In genomic region chr4:116959045-116959444, GRCh38 we compare ENCODE assay signal across 32 cellular contexts.
DNase-seq lines count a peak whose midpoint lies in the region; ATAC-seq, FAIRE-seq and TF ChIP-seq lines count a peak whose summit lies in the region.
"Had no signal": no experiment of that assay in that cellular context is flagged by ENCODE, and none has a peak within 500 bp of the region (broad histone marks: within the 10 kb centered on the region; RNA-seq: fewer than 3 reads in every experiment).

No MANE protein-coding gene starts in this region.

- H3K9me1 ChIP-seq in IMR-90 (ENCODE audit: insufficient read depth, low read length) (no peaks in the 10 kb centered on the region), K562 (ENCODE audit: control insufficient read depth, insufficient read depth, low read length) (no peaks in the 10 kb centered on the region)

- POLR2A ChIA-PET in HepG2 (lab: Yijun Ruan, JAX) (no interaction called here), IMR-90 (lab: Charles Lee; ENCODE audit: unreplicated experiment) (no interaction called here), K562 (lab: Yijun Ruan, JAX) (no interaction called here)

- no peak overlapping the region for H3K4ac ChIP-seq in IMR-90 (ENCODE audit: low read depth, low read length)

- ATAC-seq in HepG2 (no peak), right lobe of liver (no peak), IMR-90 (ENCODE audit: low read depth) (no peak), K562 (no peak), HG03378 (IDR thresholded peaks at IDR 0.05; ENCODE audit: unreplicated experiment) (no peak), HG02642 (IDR thresholded peaks at IDR 0.05; ENCODE audit: poor library complexity, unreplicated experiment) (no peak)
- ATAC-seq: A549; CD8-positive, alpha-beta T cell had no signal

- H3K4me3 ChIP-seq in HepG2 (replicated peaks in 1 of 3; ENCODE audit: insufficient read depth in 1 of 3, low read depth in 2 of 3, low read length in 3 of 3) (no peak overlapping the region), right lobe of liver (no peak overlapping the region), IMR-90 (ENCODE audit: insufficient read depth, low read depth, low read length) (no peak overlapping the region), K562 (no peak overlapping the region)
- H3K4me3 ChIP-seq: A549; BLaER1; BLaER1 treated with 17β-estradiol and CSF1 and Interleukin-3, amounts not matched to agents 10 nM and 100 nM had no signal

- CTCF ChIA-PET in HepG2 (lab: Yijun Ruan, JAX; ENCODE audit: low intra/inter-chr PET ratio, low total read pairs) = no interaction called here
- CTCF ChIA-PET in IMR-90 (lab: Yijun Ruan, JAX) = no interaction called here
- CTCF ChIA-PET in K562 (lab: Yijun Ruan, JAX; ENCODE audit: low intra/inter-chr PET ratio) = no interaction called here

- no peak for FAIRE-seq in HepG2 (lab: Jason Lieb, UNC)
- FAIRE-seq in K562 (lab: Jason Lieb, UNC) = no peak
- FAIRE-seq: A549, D721Med had no signal

- H3K4me2 ChIP-seq in HepG2 (ENCODE audit: low read depth, low read length) = no peak overlapping the region
- H3K4me2 ChIP-seq in IMR-90 (ENCODE audit: low read depth, low read length) = no peak overlapping the region
- H3K4me2 ChIP-seq in K562 (ENCODE audit: insufficient read depth, low read length) = no peak overlapping the region
- H3K4me2 ChIP-seq: A549; BLaER1; BLaER1 treated with 17β-estradiol and CSF1 and Interleukin-3, amounts not matched to agents 10 nM and 100 nM had no signal

- H3K36me3 ChIP-seq in HepG2 (replicated peaks in 1 of 2; ENCODE audit: control insufficient read depth in 1 of 2, insufficient read depth in 2 of 2, low read length in 2 of 2) = no peaks in the 10 kb centered on the region
- no peaks in the 10 kb centered on the region for H3K36me3 ChIP-seq in right lobe of liver
- H3K36me3 ChIP-seq in IMR-90 (ENCODE audit: control insufficient read depth, insufficient read depth, low read length) = no peaks in the 10 kb centered on the region
- no peaks in the 10 kb centered on the region for H3K36me3 ChIP-seq in K562 (ENCODE audit: control insufficient read depth, insufficient read depth, low read length)
- H3K36me3 ChIP-seq: BE2C; BLaER1; BLaER1 treated with 17β-estradiol and CSF1 and Interleukin-3, amounts not matched to agents 10 nM and 100 nM had no signal

- H3K79me2 ChIP-seq in HepG2 (ENCODE audit: insufficient read depth, low read length) (no peaks in the 10 kb centered on the region), K562 (ENCODE audit: control insufficient read depth, insufficient read depth, low read length) (no peaks in the 10 kb centered on the region)

- no peak overlapping the region for H2AK5ac ChIP-seq in IMR-90 (ENCODE audit: low read depth, low read length)

- in situ Hi-C loops in HepG2 (cut with HindIII; ENCODE audit: extremely low pct_ligation_motif_present, low pct_unique_long_range_greater_than_20kb) (no loop called here), IMR-90 (cut with MboI; ENCODE audit: low sequenced_read_pairs) (no loop called here), K562 (cut with MboI) (no loop called here)

- TF ChIP-seq EP300 in HepG2 (IDR thresholded peaks at IDR 0.05; ENCODE audit: low read depth in 2 of 2, low read length in 2 of 2) (no peak), HepG2 (CRISPR knock-in tag; IDR thresholded peaks at IDR 0.05; ENCODE audit: borderline replicate concordance) (no peak), K562 (IDR thresholded peaks at IDR 0.05; ENCODE audit: low read length) (no peak)

- H3K27ac ChIP-seq in HepG2 (ENCODE audit: extremely low read length, insufficient read depth, low read length) (no peak overlapping the region), right lobe of liver (no peak overlapping the region), IMR-90 (ENCODE audit: insufficient read depth, low read length) (no peak overlapping the region), K562 (ENCODE audit: extremely low read depth, low read depth, low read length) (no peak overlapping the region)
- H3K27ac ChIP-seq: 22Rv1; A549; BLaER1; BLaER1 treated with 17β-estradiol and CSF1 and Interleukin-3, amounts not matched to agents 10 nM and 100 nM; C4-2B had no signal

- DNase-seq in HepG2 (ENCODE audit: low spot score) (no peak), right lobe of liver (no peak), IMR-90 (no peak), K562 (ENCODE audit: extremely low read depth in 1 of 4, low spot score in 3 of 4) (no peak)
- DNase-seq: 8988T; ACHN; AML-193; BE2C; C1 segment of cervical spinal cord; Caco-2; Calu3; CD4-positive, alpha-beta memory T cell; CD4-positive, alpha-beta T cell; CD4-positive, CD25-positive, alpha-beta regulatory T cell; CD8-positive, alpha-beta memory T cell; CD8-positive, alpha-beta T cell; COR-L47; DMS 273 treated with DMSO at 0.1 percent for 48 hours; DMS153; DMS53; DMS79; DMS79 treated with DMSO at 0.1 percent for 48 hours; DND-41; EL had no signal

- no peak overlapping the region for H3K23ac ChIP-seq in IMR-90 (ENCODE audit: low read depth, low read length)

- TF ChIP-seq POLR2A in HepG2 (IDR thresholded peaks at IDR 0.05; ENCODE audit: insufficient read depth in 1 of 2, low read depth in 2 of 2, low read length in 2 of 2) = no peak
- no peak for TF ChIP-seq POLR2A in right lobe of liver (IDR thresholded peaks at IDR 0.05)
- no peak for TF ChIP-seq POLR2A in IMR-90 (IDR thresholded peaks at IDR 0.05; ENCODE audit: low read depth, low read length)
- no peak for TF ChIP-seq POLR2A in K562 (conservative IDR thresholded peaks at IDR 0.05)

- no peak overlapping the region for H2AFZ ChIP-seq in HepG2 (ENCODE audit: low read length)
- no peak overlapping the region for H2AFZ ChIP-seq in IMR-90 (replicated peaks; ENCODE audit: low read length, poor library complexity)
- H2AFZ ChIP-seq in K562 (ENCODE audit: low read depth, low read length) = no peak overlapping the region

- H2AK9ac ChIP-seq in IMR-90 (replicated peaks; ENCODE audit: low read depth, low read length, poor library complexity) = no peak overlapping the region

- intact Hi-C loops in HepG2 (cut with micrococcal nuclease; ENCODE audit: unreplicated experiment) (no loop called here), right lobe of liver (cut with DNase I) (no loop called here), IMR-90 (cut with micrococcal nuclease) (no loop called here), K562 (cut with micrococcal nuclease) (no loop called here)

- H4K8ac ChIP-seq in IMR-90 (ENCODE audit: low read depth in 2 of 2, low read length in 2 of 2) = no peak overlapping the region

- no peak overlapping the region for H4K5ac ChIP-seq in IMR-90 (ENCODE audit: low read depth, low read length)

- H2BK5ac ChIP-seq in IMR-90 (ENCODE audit: low read depth, low read length, poor library complexity, severe bottlenecking) = no peak overlapping the region

- BruUV-seq in HepG2 (replicated peaks; lab: Mats Ljungman, UMichigan) (no TSS peak), IMR-90 (replicated peaks; lab: Mats Ljungman, UMichigan) (no TSS peak), K562 (replicated peaks; lab: Mats Ljungman, UMichigan) (no TSS peak)

- no peaks in the 10 kb centered on the region for H3K79me1 ChIP-seq in IMR-90 (ENCODE audit: low read depth in 1 of 2, low read length in 2 of 2)

- H2BK15ac ChIP-seq in IMR-90 (ENCODE audit: low read depth, low read length) = no peak overlapping the region

- H2BK120ac ChIP-seq in IMR-90 (ENCODE audit: low read depth, low read length) = no peak overlapping the region

- no peak overlapping the region for H3K18ac ChIP-seq in IMR-90 (ENCODE audit: low read depth, low read length)

- H3K9me3 ChIP-seq in HepG2 (ENCODE audit: low read length) = no peaks in the 10 kb centered on the region
- H3K9me3 ChIP-seq in right lobe of liver = no peaks in the 10 kb centered on the region
- no peaks in the 10 kb centered on the region for H3K9me3 ChIP-seq in IMR-90 (ENCODE audit: control insufficient read depth, insufficient read depth, low read length)
- H3K9me3 ChIP-seq in K562 (replicated peaks; ENCODE audit: control insufficient read depth, insufficient read depth, low read depth, low read length) = no peaks in the 10 kb centered on the region
- H3K9me3 ChIP-seq: A549; BE2C; BLaER1; BLaER1 treated with 17β-estradiol and CSF1 and Interleukin-3, amounts not matched to agents 10 nM and 100 nM; Caco-2 had no signal

- no peak overlapping the region for H4K91ac ChIP-seq in IMR-90 (ENCODE audit: insufficient read depth, low read depth, low read length)

- no peak overlapping the region for H3K9ac ChIP-seq in HepG2 (ENCODE audit: insufficient read depth, low read depth, low read length)
- no peak overlapping the region for H3K9ac ChIP-seq in IMR-90 (ENCODE audit: low read depth, low read length)
- H3K9ac ChIP-seq in K562 (ENCODE audit: insufficient read depth in 1 of 2, low read depth in 2 of 2, low read length in 2 of 2) = no peak overlapping the region
- H3K9ac ChIP-seq: BLaER1; BLaER1 treated with 17β-estradiol and CSF1 and Interleukin-3, amounts not matched to agents 10 nM and 100 nM had no signal

- H2BK20ac ChIP-seq in IMR-90 (ENCODE audit: low read depth, low read length) = no peak overlapping the region

- no peak overlapping the region for H3K56ac ChIP-seq in IMR-90 (ENCODE audit: extremely low read depth, insufficient read depth, low read length)

- dilution Hi-C loops in IMR-90 (cut with HindIII; ENCODE audit: low sequenced_read_pairs, unreplicated experiment) = no loop called here

- no peak for TF ChIP-seq CTCF in HepG2 (CRISPR knock-in tag; IDR thresholded peaks at IDR 0.05)
- TF ChIP-seq CTCF in right lobe of liver (IDR thresholded peaks at IDR 0.05) = no peak
- no peak for TF ChIP-seq CTCF in IMR-90 (conservative IDR thresholded peaks at IDR 0.05; ENCODE audit: low read depth, low read length)
- TF ChIP-seq CTCF in K562 (IDR thresholded peaks at IDR 0.05 in 2 of 3, conservative IDR thresholded peaks at IDR 0.05 in 1 of 3; ENCODE audit: insufficient read depth in 2 of 3, low read depth in 1 of 3, low read length in 3 of 3) = no peak

- no peak overlapping the region for H3K14ac ChIP-seq in IMR-90 (replicated peaks; ENCODE audit: low read depth, low read length)

- H3K27me3 ChIP-seq in HepG2 (ENCODE audit: control insufficient read depth in 1 of 2, insufficient read depth in 2 of 2, low read length in 2 of 2) = no peaks in the 10 kb centered on the region
- H3K27me3 ChIP-seq in right lobe of liver = no peaks in the 10 kb centered on the region
- no peaks in the 10 kb centered on the region for H3K27me3 ChIP-seq in IMR-90 (ENCODE audit: control insufficient read depth, insufficient read depth, low read length)
- no peaks in the 10 kb centered on the region for H3K27me3 ChIP-seq in K562 (ENCODE audit: control insufficient read depth in 2 of 2, insufficient read depth in 2 of 2, low read length in 2 of 2)
- H3K27me3 ChIP-seq: BE2C; BLaER1; BLaER1 treated with 17β-estradiol and CSF1 and Interleukin-3, amounts not matched to agents 10 nM and 100 nM had no signal

- H3K4me1 ChIP-seq in HepG2 (ENCODE audit: insufficient read depth, low read length) (no peaks in the 10 kb centered on the region), right lobe of liver (no peaks in the 10 kb centered on the region), IMR-90 (ENCODE audit: control insufficient read depth, insufficient read depth, low read length) (no peaks in the 10 kb centered on the region), K562 (replicated peaks in 1 of 2; ENCODE audit: control insufficient read depth in 2 of 2, insufficient read depth in 2 of 2, low read length in 2 of 2) (no peaks in the 10 kb centered on the region)
- H3K4me1 ChIP-seq: A549; BLaER1; BLaER1 treated with 17β-estradiol and CSF1 and Interleukin-3, amounts not matched to agents 10 nM and 100 nM; Caco-2 had no signal

- H4K20me1 ChIP-seq in HepG2 (ENCODE audit: insufficient read depth, low read length) = no peaks in the 10 kb centered on the region
- no peaks in the 10 kb centered on the region for H4K20me1 ChIP-seq in IMR-90 (ENCODE audit: insufficient read depth, low read length)
- no peaks in the 10 kb centered on the region for H4K20me1 ChIP-seq in K562 (replicated peaks; ENCODE audit: control insufficient read depth, insufficient read depth, low read length)
- H4K20me1 ChIP-seq: BLaER1; BLaER1 treated with 17β-estradiol and CSF1 and Interleukin-3, amounts not matched to agents 10 nM and 100 nM had no signal

- no peak for TF ChIP-seq RAD21 in HepG2 (CRISPR knock-in tag; IDR thresholded peaks at IDR 0.05)
- no peak for TF ChIP-seq RAD21 in IMR-90 (IDR thresholded peaks at IDR 0.05; ENCODE audit: low read length)
- TF ChIP-seq RAD21 in K562 (CRISPR knock-in tag; conservative IDR thresholded peaks at IDR 0.05 in 1 of 2, IDR thresholded peaks at IDR 0.05 in 1 of 2) = no peak

Comparison
In these comparisons a context has a peak if more than half of its experiments do, and no peak if none do; other contexts are left out.
1. Of the 241 proteins assayed by ChIP-seq in both HepG2 and K562: peak only in HepG2: MAFF; only in K562: none; in both: none; in neither: 239; mixed calls (peak in some experiments, not most) for 1.